Comparison of ENCODE assay signal across 8 cellular contexts in the genomic region with DNA sequence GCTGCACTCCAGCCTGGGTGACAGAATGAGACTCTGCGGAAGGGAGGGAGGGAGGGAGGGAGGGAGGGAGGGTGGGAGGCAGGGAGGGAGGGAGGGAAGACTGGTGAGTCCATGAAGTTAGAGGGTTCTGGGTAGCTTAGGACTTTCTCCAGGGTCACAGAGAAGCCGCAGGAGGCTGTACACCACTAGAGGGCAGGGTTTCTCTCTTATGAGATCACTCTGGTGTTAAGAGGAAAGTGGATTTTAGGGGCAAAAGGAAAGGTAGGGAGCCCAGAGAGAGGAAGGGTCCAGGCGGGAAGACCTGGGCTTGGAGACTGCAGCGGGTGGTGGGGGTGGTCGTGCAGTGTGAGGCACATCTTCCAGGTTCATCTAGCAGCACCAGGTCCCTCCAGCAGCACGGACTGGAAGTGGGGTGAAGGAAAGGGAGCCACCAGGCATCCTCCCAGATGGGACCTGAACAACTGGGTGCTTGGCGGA. TPM values are rescaled to one million over a fixed set of nuclear protein-coding genes. Genes with fewer than 3 reads are reported as not detected.
A peak's percentile ranks its signal among the peaks of the same experiment; 100 is the strongest.
DNase-seq lines count a peak whose midpoint lies in the region; ATAC-seq and TF ChIP-seq lines count a peak whose summit lies in the region.

No MANE protein-coding gene starts in this region.

- TF ChIP-seq CTCF in RWPE2 (IDR thresholded peaks at IDR 0.05; ENCODE audit: poor library complexity, severe bottlenecking) = peak; percentile 56
- peak; percentile 62 for TF ChIP-seq CTCF in liver (IDR thresholded peaks at IDR 0.05; ENCODE audit: low read depth, low read length, missing input control)
- peak; percentile 64 for TF ChIP-seq CTCF in thoracic aorta (IDR thresholded peaks at IDR 0.05)

- H3K36me3 ChIP-seq in RWPE2 (ENCODE audit: low read depth) = no peaks in the 10 kb centered on the region
- no peaks in the 10 kb centered on the region for H3K36me3 ChIP-seq in liver (ENCODE audit: control insufficient read depth in 4 of 4, insufficient read depth in 3 of 4, low read depth in 1 of 4, low read length in 3 of 4)
- H3K36me3 ChIP-seq in thoracic aorta = no peaks in the 10 kb centered on the region

- H3K9ac ChIP-seq in liver (ENCODE audit: low read depth in 1 of 2, low read length in 2 of 2) = no peak overlapping the region

- no peak overlapping the region for H3K27ac ChIP-seq in RWPE2 (ENCODE audit: poor library complexity, severe bottlenecking)
- H3K27ac ChIP-seq in liver (ENCODE audit: low read depth in 1 of 2, low read length in 2 of 2) = no peak overlapping the region
- H3K27ac ChIP-seq in thoracic aorta = no peak overlapping the region

- H3K4me1 ChIP-seq in RWPE2 (ENCODE audit: insufficient read depth, poor library complexity, severe bottlenecking) (peaks cover 12% of the 10 kb centered on the region), liver (ENCODE audit: control insufficient read depth in 4 of 4, insufficient read depth in 4 of 4, low read length in 3 of 4) (peaks cover 0 to 7% (median 2%) of the 10 kb centered on the region in 4 donors), thoracic aorta (ENCODE audit: control insufficient read depth in 1 of 2, low read depth in 2 of 2) (peaks cover 0 to 16% of the 10 kb centered on the region in 2 donors)

- H3K27me3 ChIP-seq in RWPE2 (ENCODE audit: insufficient read depth, poor library complexity, severe bottlenecking) = no peaks in the 10 kb centered on the region
- H3K27me3 ChIP-seq in liver (ENCODE audit: control insufficient read depth in 4 of 4, insufficient read depth in 4 of 4, low read length in 3 of 4) = no peaks in the 10 kb centered on the region
- H3K27me3 ChIP-seq in thoracic aorta (replicated peaks; ENCODE audit: insufficient read depth) = no peaks in the 10 kb centered on the region

- WGBS in liver = 31% methylated on average over 7 of the region's 7 CpGs

- H3K9me3 ChIP-seq in RWPE2 (ENCODE audit: severe bottlenecking) (no peaks in the 10 kb centered on the region), liver (ENCODE audit: control insufficient read depth in 4 of 4, low read length in 3 of 4) (no peaks in the 10 kb centered on the region), thoracic aorta (no peaks in the 10 kb centered on the region)

- DNase-seq in NCI-H1417 (lab: John Stamatoyannopoulos, UW) (peak; percentile 27 to 65 (median 41)), NCI-H1417 treated with DMSO at 0.1 percent for 48 hours (lab: John Stamatoyannopoulos, UW) (no peak), Kasumi-1 (lab: John Stamatoyannopoulos, UW) (peak; percentile 84 to 93), RWPE2 (ENCODE audit: low spot score) (no peak), dedifferentiated amniotic fluid mesenchymal stem cell (ENCODE audit: extremely low spot score) (peak; percentile 62), thoracic aorta (ENCODE audit: low spot score) (no peak)
- no peak for DNase-seq in activated effector memory CD4-positive, alpha-beta T cell treated with Interleukin-2 at 50 U/mL for 16 hours

- no peak overlapping the region for H3K4me3 ChIP-seq in RWPE2 (ENCODE audit: severe bottlenecking)
- H3K4me3 ChIP-seq in liver (ENCODE audit: low read depth in 1 of 3, low read length in 3 of 3) = no peak overlapping the region
- H3K4me3 ChIP-seq in thoracic aorta = no peak overlapping the region

- peak; percentile 43 to 71 for TF ChIP-seq RAD21 in liver (IDR thresholded peaks at IDR 0.05)

- peak; percentile 71 for ATAC-seq in RWPE2 (ENCODE audit: low read depth)
- ATAC-seq in thoracic aorta (ENCODE audit: insufficient number of reproducible peaks, low FRiP score, low read depth) = peak; percentile 57

TF ChIP-seq in liver, 16 proteins besides CTCF, POLR2A, EP300 and RAD21:
- no peak for TF ChIP-seq HNF4A (conservative IDR thresholded peaks at IDR 0.05)
- TF ChIP-seq EGR1 (IDR thresholded peaks at IDR 0.05; ENCODE audit: low read depth in 2 of 2) = no peak
- no peak for TF ChIP-seq TAF1 (conservative IDR thresholded peaks at IDR 0.05)
- TF ChIP-seq GABPA (IDR thresholded peaks at IDR 0.05 in 1 of 2, conservative IDR thresholded peaks at IDR 0.05 in 1 of 2) = no peak
- no peak for TF ChIP-seq RXRA (IDR thresholded peaks at IDR 0.05)
- TF ChIP-seq, protein P1, sequence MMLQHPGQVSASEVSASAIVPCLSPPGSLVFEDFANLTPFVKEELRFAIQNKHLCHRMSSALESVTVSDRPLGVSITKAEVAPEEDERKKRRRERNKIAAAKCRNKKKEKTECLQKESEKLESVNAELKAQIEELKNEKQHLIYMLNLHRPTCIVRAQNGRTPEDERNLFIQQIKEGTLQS (IDR thresholded peaks at IDR 0.05) = no peak
- no peak for TF ChIP-seq FOXA1 (IDR thresholded peaks at IDR 0.05)
- TF ChIP-seq FOXA2 (IDR thresholded peaks at IDR 0.05) = no peak
- TF ChIP-seq, protein P2, sequence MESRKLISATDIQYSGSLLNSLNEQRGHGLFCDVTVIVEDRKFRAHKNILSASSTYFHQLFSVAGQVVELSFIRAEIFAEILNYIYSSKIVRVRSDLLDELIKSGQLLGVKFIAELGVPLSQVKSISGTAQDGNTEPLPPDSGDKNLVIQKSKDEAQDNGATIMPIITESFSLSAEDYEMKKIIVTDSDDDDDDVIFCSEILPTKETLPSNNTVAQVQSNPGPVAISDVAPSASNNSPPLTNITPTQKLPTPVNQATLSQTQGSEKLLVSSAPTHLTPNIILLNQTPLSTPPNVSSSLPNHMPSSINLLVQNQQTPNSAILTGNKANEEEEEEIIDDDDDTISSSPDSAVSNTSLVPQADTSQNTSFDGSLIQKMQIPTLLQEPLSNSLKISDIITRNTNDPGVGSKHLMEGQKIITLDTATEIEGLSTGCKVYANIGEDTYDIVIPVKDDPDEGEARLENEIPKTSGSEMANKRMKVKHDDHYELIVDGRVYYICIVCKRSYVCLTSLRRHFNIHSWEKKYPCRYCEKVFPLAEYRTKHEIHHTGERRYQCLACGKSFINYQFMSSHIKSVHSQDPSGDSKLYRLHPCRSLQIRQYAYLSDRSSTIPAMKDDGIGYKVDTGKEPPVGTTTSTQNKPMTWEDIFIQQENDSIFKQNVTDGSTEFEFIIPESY (IDR thresholded peaks at IDR 0.05) = no peak
- no peak for TF ChIP-seq HNF4G (IDR thresholded peaks at IDR 0.05)
- TF ChIP-seq SP1 (IDR thresholded peaks at IDR 0.05) = no peak
- TF ChIP-seq, protein P3, sequence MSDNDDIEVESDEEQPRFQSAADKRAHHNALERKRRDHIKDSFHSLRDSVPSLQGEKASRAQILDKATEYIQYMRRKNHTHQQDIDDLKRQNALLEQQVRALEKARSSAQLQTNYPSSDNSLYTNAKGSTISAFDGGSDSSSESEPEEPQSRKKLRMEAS (IDR thresholded peaks at IDR 0.05) = no peak
- no peak for TF ChIP-seq YY1 (IDR thresholded peaks at IDR 0.05)
- TF ChIP-seq JUND (IDR thresholded peaks at IDR 0.05) = no peak
- TF ChIP-seq NR2F2 (IDR thresholded peaks at IDR 0.05) = no peak
- TF ChIP-seq, protein P4, sequence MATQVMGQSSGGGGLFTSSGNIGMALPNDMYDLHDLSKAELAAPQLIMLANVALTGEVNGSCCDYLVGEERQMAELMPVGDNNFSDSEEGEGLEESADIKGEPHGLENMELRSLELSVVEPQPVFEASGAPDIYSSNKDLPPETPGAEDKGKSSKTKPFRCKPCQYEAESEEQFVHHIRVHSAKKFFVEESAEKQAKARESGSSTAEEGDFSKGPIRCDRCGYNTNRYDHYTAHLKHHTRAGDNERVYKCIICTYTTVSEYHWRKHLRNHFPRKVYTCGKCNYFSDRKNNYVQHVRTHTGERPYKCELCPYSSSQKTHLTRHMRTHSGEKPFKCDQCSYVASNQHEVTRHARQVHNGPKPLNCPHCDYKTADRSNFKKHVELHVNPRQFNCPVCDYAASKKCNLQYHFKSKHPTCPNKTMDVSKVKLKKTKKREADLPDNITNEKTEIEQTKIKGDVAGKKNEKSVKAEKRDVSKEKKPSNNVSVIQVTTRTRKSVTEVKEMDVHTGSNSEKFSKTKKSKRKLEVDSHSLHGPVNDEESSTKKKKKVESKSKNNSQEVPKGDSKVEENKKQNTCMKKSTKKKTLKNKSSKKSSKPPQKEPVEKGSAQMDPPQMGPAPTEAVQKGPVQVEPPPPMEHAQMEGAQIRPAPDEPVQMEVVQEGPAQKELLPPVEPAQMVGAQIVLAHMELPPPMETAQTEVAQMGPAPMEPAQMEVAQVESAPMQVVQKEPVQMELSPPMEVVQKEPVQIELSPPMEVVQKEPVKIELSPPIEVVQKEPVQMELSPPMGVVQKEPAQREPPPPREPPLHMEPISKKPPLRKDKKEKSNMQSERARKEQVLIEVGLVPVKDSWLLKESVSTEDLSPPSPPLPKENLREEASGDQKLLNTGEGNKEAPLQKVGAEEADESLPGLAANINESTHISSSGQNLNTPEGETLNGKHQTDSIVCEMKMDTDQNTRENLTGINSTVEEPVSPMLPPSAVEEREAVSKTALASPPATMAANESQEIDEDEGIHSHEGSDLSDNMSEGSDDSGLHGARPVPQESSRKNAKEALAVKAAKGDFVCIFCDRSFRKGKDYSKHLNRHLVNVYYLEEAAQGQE (IDR thresholded peaks at IDR 0.05) = no peak

RNA-seq across cellular contexts. Expression of gene SLC29A3, which starts 48.7 kb away (rescaled TPM):
- total RNA-seq in liver = 1 to 10 TPM; 3.1 to 5.7 TPM
- polyA plus RNA-seq in liver = 10 to 100 TPM in 1 of 2 donors, 1 to 10 TPM in 1; 4.8 to 11.9 TPM
- 1 to 10 TPM; 3.2 to 5.9 TPM for total RNA-seq in thoracic aorta

RNA-seq across cellular contexts. Expression of gene UNC5B, which starts 58.0 kb away (rescaled TPM):
- total RNA-seq in liver = 1 to 10 TPM; 1.4 to 1.8 TPM
- 1 to 10 TPM in 1 of 2 donors, under 1 TPM in 1; 0.56 to 1.2 TPM for polyA plus RNA-seq in liver
- total RNA-seq in thoracic aorta = 10 to 100 TPM; 18.3 to 24.2 TPM

Comparison
In these comparisons a context has a peak if more than half of its experiments do, and no peak if none do; other contexts are left out.
1. DNase-seq: peak in NCI-H1417 (3 of 3), Kasumi-1 (2 of 2) and dedifferentiated amniotic fluid mesenchymal stem cell (single experiment); none in NCI-H1417 treated with DMSO at 0.1 percent for 48 hours (single experiment), RWPE2 (single experiment), thoracic aorta (single experiment) and activated effector memory CD4-positive, alpha-beta T cell treated with Interleukin-2 at 50 U/mL for 16 hours (single experiment).
2. RNA of gene UNC5B, which starts 58.0 kb away (total RNA-seq): 18.3 to 24.2 TPM in thoracic aorta; 1.4 to 1.8 TPM in liver; every median in the first group is over 4 times any median in the second.
3. Peak in every context shown above with its lines, with median percentiles within 50 percentile points of each other: CTCF ChIP-seq.